ENCODE assay signal across 8 cellular contexts in genomic region chr11:783581-784015, GRCh38. TPM values are rescaled to one million over a fixed set of nuclear protein-coding genes. Genes with fewer than 3 reads are reported as not detected.
A peak's percentile ranks its signal among the peaks of the same experiment; 100 is the strongest.
DNase-seq lines count a peak whose midpoint lies in the region; ATAC-seq and TF ChIP-seq lines count a peak whose summit lies in the region.

No MANE protein-coding gene starts in this region.

- H3K9me3 Mint-ChIP-seq in progenitor cell of endocrine pancreas (ENCODE audit: low read depth): no peaks in the 10 kb centered on the region

- peak in 8 of 9 donors; percentile 21 to 72 (median 63) for TF ChIP-seq CTCF in heart right ventricle (IDR thresholded peaks at IDR 0.05)
- TF ChIP-seq CTCF in progenitor cell of endocrine pancreas (IDR thresholded peaks at IDR 0.05; ENCODE audit: unreplicated experiment): peak; percentile 84

- H3K4me1 Mint-ChIP-seq in progenitor cell of endocrine pancreas (ENCODE audit: low read depth): peaks cover 7% of the 10 kb centered on the region

- H3K27ac ChIP-seq in heart right ventricle: peak overlapping the region in 4 of 10 donors; percentile 1 to 35 (median 12)

- no peaks in the 10 kb centered on the region for H3K27me3 ChIP-seq in adipocyte (replicated peaks; ENCODE audit: control insufficient read depth, insufficient read depth, low read length)
- peaks cover 0 to 11% (median under 1%) of the 10 kb centered on the region in 7 donors for H3K27me3 ChIP-seq in heart right ventricle

- 25 to 32% methylated on average over 24 of the region's 24 CpGs for WGBS in heart right ventricle, 2 donors

- H3K4me3 ChIP-seq in adipocyte (ENCODE audit: low read length) (no peak overlapping the region), heart right ventricle (no peak overlapping the region)

- H3K36me3 ChIP-seq in adipocyte (ENCODE audit: control insufficient read depth, insufficient read depth, low read length, severe bottlenecking) (peaks cover 8% of the 10 kb centered on the region), heart right ventricle (peaks cover 0 to 6% (median 0%) of the 10 kb centered on the region in 9 donors)

- H3K27me3 Mint-ChIP-seq in progenitor cell of endocrine pancreas: no peaks in the 10 kb centered on the region

- peak; percentile 45 to 85 (median 80) for ATAC-seq in heart right ventricle
- no peak for ATAC-seq in GM21360 (IDR thresholded peaks at IDR 0.05; ENCODE audit: unreplicated experiment)
- ATAC-seq in HG02938 (IDR thresholded peaks at IDR 0.05; ENCODE audit: unreplicated experiment): no peak
- ATAC-seq in GM21447 (IDR thresholded peaks at IDR 0.05; ENCODE audit: unreplicated experiment): no peak

- peaks cover 3% of the 10 kb centered on the region for H3K36me3 Mint-ChIP-seq in progenitor cell of endocrine pancreas (ENCODE audit: insufficient read depth)

- H3K4me1 ChIP-seq in adipocyte (ENCODE audit: control insufficient read depth, insufficient read depth, low read length): peaks cover 10% of the 10 kb centered on the region
- peaks cover 0 to 22% (median 14%) of the 10 kb centered on the region in 9 donors for H3K4me1 ChIP-seq in heart right ventricle

- intact Hi-C loops in heart right ventricle (cut with DNase I): no loop called here

- H3K9ac ChIP-seq in adipocyte (ENCODE audit: low read length): peak overlapping the region; percentile 51

- H3K27ac Mint-ChIP-seq in progenitor cell of endocrine pancreas: no peak overlapping the region

- H3K9me3 ChIP-seq in adipocyte (ENCODE audit: control insufficient read depth, low read length) (no peaks in the 10 kb centered on the region), heart right ventricle (no peaks in the 10 kb centered on the region)

- H3K4me3 Mint-ChIP-seq in progenitor cell of endocrine pancreas (ENCODE audit: low read depth): no peak overlapping the region

- DNase-seq in COLO668 (lab: John Stamatoyannopoulos, UW; ENCODE audit: unreplicated experiment): peak; percentile 18
- peak; percentile 63 for DNase-seq in NCI-H1105 (lab: John Stamatoyannopoulos, UW)
- DNase-seq in adipocyte (ENCODE audit: low read depth): peak; percentile 96
- DNase-seq in heart right ventricle: peak; percentile 57 to 72
- DNase-seq in progenitor cell of endocrine pancreas (ENCODE audit: low spot score, unreplicated experiment): peak; percentile 73

RNA-seq across cellular contexts. Expression of gene CEND1, which starts 6.3 kb away (rescaled TPM):
- total RNA-seq in heart right ventricle: under 1 TPM in 9 of 10 donors, not detected in 1; 0.22 to 0.80 (median 0.38) TPM
- under 1 TPM; 0.75 to 0.80 TPM for polyA plus RNA-seq in heart right ventricle
- total RNA-seq in progenitor cell of endocrine pancreas: not detected in 2 replicates

RNA-seq across cellular contexts. Expression of gene GATD1, which starts 6.3 kb away (rescaled TPM):
- total RNA-seq in heart right ventricle (10 to 100 TPM; 20.6 to 29.4 (median 26.0) TPM), progenitor cell of endocrine pancreas (74.1 and 75.4 TPM in 2 replicates)
- 10 to 100 TPM; 15.0 to 32.4 TPM for polyA plus RNA-seq in heart right ventricle

RNA-seq across cellular contexts. Expression of gene SLC25A22, which starts 14.5 kb away (rescaled TPM):
- total RNA-seq in heart right ventricle: 1 to 10 TPM; 2.2 to 8.6 (median 4.0) TPM
- polyA plus RNA-seq in heart right ventricle: 10 to 100 TPM in 1 of 2 donors, 1 to 10 TPM in 1; 3.0 to 11.1 TPM
- total RNA-seq in progenitor cell of endocrine pancreas: 40.5 and 48.9 TPM in 2 replicates

RNA-seq across cellular contexts. Expression of gene PIDD1, which starts 21.4 kb away (rescaled TPM):
- total RNA-seq in heart right ventricle: 10 to 100 TPM in 3 of 10 donors, 1 to 10 TPM in 7; 5.2 to 13.9 (median 6.9) TPM
- 10 to 100 TPM in 1 of 2 donors, 1 to 10 TPM in 1; 6.3 to 32.4 TPM for polyA plus RNA-seq in heart right ventricle
- total RNA-seq in progenitor cell of endocrine pancreas: 33.3 and 35.0 TPM in 2 replicates

RNA-seq across cellular contexts. Expression of gene RPLP2, which starts 26.2 kb away (rescaled TPM):
- total RNA-seq in heart right ventricle (1,000 to 10,000 TPM in 3 of 10 donors, 100 to 1,000 TPM in 7; 765 to 1,177 (median 850) TPM), progenitor cell of endocrine pancreas (1,463 and 1,530 TPM in 2 replicates)
- polyA plus RNA-seq in heart right ventricle: 1,000 to 10,000 TPM; 1,402 to 1,699 TPM

Comparison
In these comparisons a context has a peak if more than half of its experiments do, and no peak if none do; other contexts are left out.
1. DNase-seq: peak in every context shown above with its lines; median percentile 96 in adipocyte; 73 in progenitor cell of endocrine pancreas; 64 in heart right ventricle; 63 in NCI-H1105; 18 in COLO668.
2. ATAC-seq: peak in heart right ventricle (8 of 8); none in GM21360 (single experiment), HG02938 (single experiment) and GM21447 (single experiment).